ENCODE assay signal across 16 cellular contexts in the genomic region with DNA sequence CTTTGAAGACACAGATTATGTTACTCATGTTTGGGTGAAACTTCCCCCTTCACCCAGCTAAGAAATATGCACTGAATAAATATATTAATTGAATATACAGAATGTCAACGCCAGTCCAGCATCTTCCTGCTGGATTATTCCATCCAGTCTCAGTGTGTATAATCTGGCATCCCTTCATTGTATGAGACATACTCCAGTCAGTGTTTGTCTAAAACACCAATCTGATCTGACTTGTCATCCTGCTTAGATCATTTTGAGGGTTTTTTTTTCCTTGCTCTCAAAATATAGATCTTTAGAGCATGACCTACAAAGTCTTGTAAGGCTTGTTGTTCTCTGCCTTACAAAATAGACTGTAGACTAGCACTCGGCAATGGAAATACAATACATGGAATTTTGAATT.
"Had no signal": no experiment of that assay in that cellular context is flagged by ENCODE, and none has a peak within 500 bp of the region (broad histone marks: within the 10 kb centered on the region; RNA-seq: fewer than 3 reads in every experiment).

No MANE protein-coding gene starts in this region.

- H3K36me3 ChIP-seq: adrenal gland, gastrocnemius medialis, heart right ventricle, thyroid gland, vagina had no signal

- H3K9me3 Mint-ChIP-seq: stimulated activated naive CD8-positive, alpha-beta T cell treated with anti-CD3 and anti-CD28 coated beads, Interleukin-15, amount 100 ng/mL, for 72 hours had no signal

- H3K9ac ChIP-seq: parathyroid adenoma had no signal

- ATAC-seq: body of pancreas; gastrocnemius medialis; heart right ventricle; left ventricle myocardium superior; stimulated activated naive CD8-positive, alpha-beta T cell treated with anti-CD3 and anti-CD28 coated beads, Interleukin-15, amount 100 ng/mL, for 72 hours had no signal

- DNase-seq: activated CD4-positive, alpha-beta T cell treated with anti-CD3 and anti-CD28 coated beads, Interleukin-2, amount 50 U/mL, for 1 hour; activated naive CD4-positive, alpha-beta T cell treated with anti-CD3 and anti-CD28 coated beads, Interleukin-2, amount 50 U/mL, for 16 hours; activated T-cell treated with anti-CD3 and anti-CD28 coated beads, Interleukin-2, amount 50 U/mL, for 1 hour; adrenal gland; body of pancreas; gastrocnemius medialis; heart right ventricle; left ventricle myocardium superior; retina; stimulated activated CD4-positive, alpha-beta T cell treated with anti-CD3 and anti-CD28 coated beads, Interleukin-15, amount 100 ng/mL, for 24 hours; stimulated activated CD4-positive, alpha-beta T cell treated with anti-CD3 and anti-CD28 coated beads, Interleukin-4, amount 100 ng/mL, for 24 hours; stimulated activated naive CD8-positive, alpha-beta T cell treated with anti-CD3 and anti-CD28 coated beads, Interleukin-15, amount 100 ng/mL, for 72 hours; T-helper 2 cell; thyroid gland had no signal

- H2AFZ ChIP-seq: parathyroid adenoma had no signal

- H3K4me3 ChIP-seq: adrenal gland, body of pancreas, gastrocnemius medialis, heart right ventricle, thyroid gland, vagina had no signal

- H3K4me1 ChIP-seq: body of pancreas, gastrocnemius medialis, parathyroid adenoma, thyroid gland, vagina had no signal

- H3K4me3 Mint-ChIP-seq: stimulated activated naive CD8-positive, alpha-beta T cell treated with anti-CD3 and anti-CD28 coated beads, Interleukin-15, amount 100 ng/mL, for 72 hours had no signal

- H3K79me2 ChIP-seq: parathyroid adenoma had no signal

- H3K27me3 ChIP-seq: adrenal gland, body of pancreas, gastrocnemius medialis, heart right ventricle, thyroid gland, vagina had no signal

- H3K9me3 ChIP-seq: adrenal gland, body of pancreas, gastrocnemius medialis, heart right ventricle, thyroid gland, vagina had no signal

- H3K27ac ChIP-seq: adrenal gland, body of pancreas, gastrocnemius medialis, parathyroid adenoma, thyroid gland, vagina had no signal

- H3K27me3 Mint-ChIP-seq: stimulated activated naive CD8-positive, alpha-beta T cell treated with anti-CD3 and anti-CD28 coated beads, Interleukin-15, amount 100 ng/mL, for 72 hours had no signal

- H3K27ac Mint-ChIP-seq: stimulated activated naive CD8-positive, alpha-beta T cell treated with anti-CD3 and anti-CD28 coated beads, Interleukin-15, amount 100 ng/mL, for 72 hours had no signal
